ENCODE assay signal across 8 cellular contexts in the genomic region with DNA sequence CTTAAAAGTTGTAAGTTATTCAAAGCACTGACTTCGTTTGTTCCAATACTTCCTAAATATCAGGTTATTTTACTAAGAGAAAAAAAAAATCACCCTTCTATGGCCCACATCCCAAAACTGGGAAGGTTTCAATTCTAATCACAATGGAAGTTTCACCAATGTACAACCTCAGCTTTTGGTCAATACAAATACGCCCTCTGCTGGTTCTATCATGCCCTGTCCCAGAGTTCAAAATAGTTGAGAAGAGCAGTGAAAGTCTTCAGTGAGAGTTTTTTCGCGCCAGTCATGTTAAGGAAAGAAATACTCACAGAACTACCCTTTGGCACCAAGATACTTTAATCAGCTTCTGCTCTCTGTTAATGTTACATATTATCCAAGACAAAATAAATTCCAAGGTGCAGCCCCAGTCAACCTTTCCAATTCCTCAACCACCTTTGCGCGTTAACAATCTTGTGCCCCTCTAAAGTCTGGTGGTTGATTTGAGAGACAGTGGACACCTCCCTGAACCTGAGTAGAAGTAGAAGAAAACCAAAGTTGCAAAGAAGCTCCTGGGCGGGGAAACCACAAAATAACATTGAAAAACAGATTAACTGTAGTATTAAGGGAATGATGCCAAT. TPM values are rescaled to one million over a fixed set of nuclear protein-coding genes. Genes with fewer than 3 reads are reported as not detected.
DNase-seq lines count a peak whose midpoint lies in the region; ATAC-seq and TF ChIP-seq lines count a peak whose summit lies in the region.

No MANE protein-coding gene starts in this region.

- ATAC-seq in HG03432 (IDR thresholded peaks at IDR 0.05; ENCODE audit: unreplicated experiment): peak; percentile 50
- ATAC-seq in naive B cell (ENCODE audit: low read depth in 2 of 2): peak; percentile 59 to 73
- peak; percentile 60 for ATAC-seq in thoracic aorta (ENCODE audit: insufficient number of reproducible peaks, low FRiP score, low read depth)
- ATAC-seq in HG03025 (IDR thresholded peaks at IDR 0.05; ENCODE audit: low FRiP score, unreplicated experiment): no peak

- H3K36me3 ChIP-seq in thoracic aorta: no peaks in the 10 kb centered on the region

- no peak overlapping the region for H3K27ac ChIP-seq in thoracic aorta

- no peak overlapping the region for H3K4me3 Mint-ChIP-seq in activated CD4-positive, alpha-beta memory T cell treated with anti-CD3 and anti-CD28 coated beads, Interleukin-2, amount 10 ng/mL, durations not matched to agents 7 days and 5 days
- H3K4me3 Mint-ChIP-seq in naive B cell: no peak overlapping the region

- DNase-seq in Caki2 (ENCODE audit: low read depth): peak; percentile 61
- peak; percentile 63 for DNase-seq in NCI-H82 treated with DMSO at 0.1 percent for 48 hours (lab: John Stamatoyannopoulos, UW; ENCODE audit: unreplicated experiment)
- peak; percentile 52 for DNase-seq in activated CD4-positive, alpha-beta memory T cell treated with anti-CD3 and anti-CD28 coated beads, Interleukin-2, amount 10 ng/mL, durations not matched to agents 7 days and 5 days
- peak; percentile 54 to 75 for DNase-seq in erythroblast (lab: John Stamatoyannopoulos, UW)
- peak; percentile 50 for DNase-seq in naive B cell
- peak; percentile 31 for DNase-seq in thoracic aorta (ENCODE audit: low spot score)

- TF ChIP-seq POLR2A in erythroblast (IDR thresholded peaks at IDR 0.05; ENCODE audit: low read length): no peak

- no peaks in the 10 kb centered on the region for H3K9me3 ChIP-seq in thoracic aorta

- CTCF ChIA-PET in activated CD4-positive, alpha-beta memory T cell treated with anti-CD3 and anti-CD28 coated beads, Interleukin-2, amount 10 ng/mL, durations not matched to agents 7 days and 5 days (lab: Charles Lee): interaction anchor here (1.2 to 2.6 kb wide), 7 partner anchors 115 to 995 kb away, joined by 3 to 22 read pairs (median 5); partner anchors contain the start of gene CASP10

- peak; percentile 82 for TF ChIP-seq CTCF in thoracic aorta (IDR thresholded peaks at IDR 0.05)

- no peak overlapping the region for H3K27ac Mint-ChIP-seq in activated CD4-positive, alpha-beta memory T cell treated with anti-CD3 and anti-CD28 coated beads, Interleukin-2, amount 10 ng/mL, durations not matched to agents 7 days and 5 days
- no peak overlapping the region for H3K27ac Mint-ChIP-seq in naive B cell

- H3K36me3 Mint-ChIP-seq in activated CD4-positive, alpha-beta memory T cell treated with anti-CD3 and anti-CD28 coated beads, Interleukin-2, amount 10 ng/mL, durations not matched to agents 7 days and 5 days (ENCODE audit: low read depth): no peaks in the 10 kb centered on the region
- H3K36me3 Mint-ChIP-seq in naive B cell: no peaks in the 10 kb centered on the region

- H3K4me3 ChIP-seq in thoracic aorta: no peak overlapping the region

- H3K9me3 Mint-ChIP-seq in activated CD4-positive, alpha-beta memory T cell treated with anti-CD3 and anti-CD28 coated beads, Interleukin-2, amount 10 ng/mL, durations not matched to agents 7 days and 5 days: no peaks in the 10 kb centered on the region
- H3K9me3 Mint-ChIP-seq in naive B cell: peaks cover 0 to 2% (median 0%) of the 10 kb centered on the region in 7 donors

- no peaks in the 10 kb centered on the region for H3K27me3 ChIP-seq in thoracic aorta (replicated peaks; ENCODE audit: insufficient read depth)

- POLR2A ChIA-PET in activated CD4-positive, alpha-beta memory T cell treated with anti-CD3 and anti-CD28 coated beads, Interleukin-2, amount 10 ng/mL, durations not matched to agents 7 days and 5 days (lab: Charles Lee): no interaction called here

- no peaks in the 10 kb centered on the region for H3K4me1 ChIP-seq in thoracic aorta (ENCODE audit: control insufficient read depth in 1 of 2, low read depth in 2 of 2)

- peaks cover 4% of the 10 kb centered on the region for H3K27me3 Mint-ChIP-seq in activated CD4-positive, alpha-beta memory T cell treated with anti-CD3 and anti-CD28 coated beads, Interleukin-2, amount 10 ng/mL, durations not matched to agents 7 days and 5 days
- peaks cover 4 to 8% (median 5%) of the 10 kb centered on the region in 3 donors for H3K27me3 Mint-ChIP-seq in naive B cell

- H3K4me1 Mint-ChIP-seq in activated CD4-positive, alpha-beta memory T cell treated with anti-CD3 and anti-CD28 coated beads, Interleukin-2, amount 10 ng/mL, durations not matched to agents 7 days and 5 days: no peaks in the 10 kb centered on the region
- peaks cover 0 to under 1% (median 0%) of the 10 kb centered on the region in 3 donors for H3K4me1 Mint-ChIP-seq in naive B cell

- in situ Hi-C loops in Caki2 (cut with HindIII; ENCODE audit: low pct_unique_long_range_greater_than_20kb, low sequenced_read_pairs): no loop called here

RNA-seq across cellular contexts. Expression of gene SUMO1, which starts 59.9 kb away (rescaled TPM):
- 256 and 266 TPM in 2 replicates for total RNA-seq in Caki2 (2014; rRNA removed; shearing (Covaris generic); ENCODE audit: low replicate concordance)
- 100 to 1,000 TPM in 1 of 2 experiments, 10 to 100 TPM in 1; 99.7 to 103 TPM for total RNA-seq in activated CD4-positive, alpha-beta memory T cell treated with anti-CD3 and anti-CD28 coated beads, Interleukin-2, amount 10 ng/mL, durations not matched to agents 7 days and 5 days
- 100 to 1,000 TPM; 136 to 248 (median 168) TPM for polyA plus RNA-seq in naive B cell (ENCODE audit: low read depth in 6 of 6)
- 10 to 100 TPM; 36.8 to 55.2 TPM for total RNA-seq in thoracic aorta
